ENCODE assay signal across 10 cellular contexts in the genomic region with DNA sequence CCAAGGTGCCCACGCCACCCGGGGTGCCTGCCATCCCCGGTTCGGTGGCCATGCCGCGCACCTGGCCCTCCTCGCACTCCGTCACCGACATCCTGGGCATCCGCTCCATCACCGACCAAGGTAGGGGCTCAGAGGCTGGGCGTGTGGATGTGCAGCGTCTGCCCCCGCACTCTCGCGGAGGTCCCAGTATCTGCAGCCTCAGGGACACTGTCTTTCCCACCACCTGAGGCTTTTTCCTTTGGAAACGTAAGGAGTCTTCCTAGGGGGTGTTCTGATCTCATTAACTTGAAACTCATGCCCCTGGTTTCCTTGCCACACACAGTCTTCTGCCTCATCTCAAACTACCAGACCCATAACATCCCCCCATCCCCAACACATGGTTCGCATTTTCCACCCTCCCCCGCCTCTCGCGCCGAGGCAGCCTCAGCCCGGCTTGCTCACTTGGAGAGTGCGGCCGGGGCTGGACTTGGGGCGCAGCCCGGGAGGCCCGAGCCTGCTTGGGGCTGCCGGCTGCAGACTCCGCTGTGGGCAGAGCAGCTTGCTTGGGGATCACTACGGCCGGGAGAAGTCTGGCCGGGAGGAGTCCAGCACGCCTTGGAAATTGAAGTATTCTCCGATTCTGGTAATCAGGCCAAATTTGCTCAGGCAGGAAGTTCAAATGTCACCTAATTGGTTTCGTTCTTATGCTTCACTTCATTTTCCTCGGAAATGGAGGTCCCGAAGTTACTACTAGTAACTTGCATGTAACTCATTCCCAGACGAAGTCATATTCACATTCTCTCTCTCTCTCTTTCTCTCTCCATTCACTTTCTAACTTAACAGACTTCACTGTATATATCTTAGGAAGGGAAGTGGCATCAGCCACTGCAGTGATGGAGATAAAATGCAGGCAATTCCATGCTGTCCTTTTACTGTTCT. TPM values are rescaled to one million over a fixed set of nuclear protein-coding genes. Genes with fewer than 3 reads are reported as not detected.
A peak's percentile ranks its signal among the peaks of the same experiment; 100 is the strongest.
DNase-seq lines count a peak whose midpoint lies in the region; TF ChIP-seq lines count a peak whose summit lies in the region.
"Had no signal": no experiment of that assay in that cellular context is flagged by ENCODE, and none has a peak within 500 bp of the region (broad histone marks: within the 10 kb centered on the region; RNA-seq: fewer than 3 reads in every experiment).

No MANE protein-coding gene starts in this region.

- H3K27me3 ChIP-seq in skeletal muscle satellite cell (ENCODE audit: control insufficient read depth, insufficient read depth, low read length): peaks cover 52% of the 10 kb centered on the region

- H3K4me1 ChIP-seq in skeletal muscle satellite cell (ENCODE audit: control insufficient read depth, insufficient read depth, low read length): peaks cover 49% of the 10 kb centered on the region

- peak overlapping the region; percentile 84 for H3K4me3 Mint-ChIP-seq in glutamatergic neuron (ENCODE audit: unreplicated experiment)

- no peaks in the 10 kb centered on the region for H3K36me3 Mint-ChIP-seq in glutamatergic neuron (ENCODE audit: unreplicated experiment)

- H3K27ac Mint-ChIP-seq in glutamatergic neuron (ENCODE audit: unreplicated experiment): no peak overlapping the region

- no peaks in the 10 kb centered on the region for H3K36me3 ChIP-seq in skeletal muscle satellite cell (ENCODE audit: insufficient read depth, low read length)

- no peak for TF ChIP-seq CTCF in glutamatergic neuron (IDR thresholded peaks at IDR 0.05; ENCODE audit: partially characterized antibody, unreplicated experiment)

- no peaks in the 10 kb centered on the region for H3K9me3 ChIP-seq in skeletal muscle satellite cell (replicated peaks; ENCODE audit: low read length)

- H3K9ac ChIP-seq in skeletal muscle satellite cell (ENCODE audit: low read depth, low read length): peak overlapping the region; percentile 84

- H3K9me3 Mint-ChIP-seq in glutamatergic neuron (ENCODE audit: unreplicated experiment): peaks cover 8% of the 10 kb centered on the region

- H3K4me2 ChIP-seq in skeletal muscle satellite cell (ENCODE audit: low read length): peak overlapping the region; percentile 94

- DNase-seq in DMS53 (lab: John Stamatoyannopoulos, UW) (peak; percentile 56), DMS53 treated with DMSO at 0.1 percent for 48 hours (lab: John Stamatoyannopoulos, UW; ENCODE audit: unreplicated experiment) (no peak), RPMI7951 (ENCODE audit: low read depth) (peak; percentile 7), glutamatergic neuron (no peak), hepatic stellate cell (ENCODE audit: low spot score) (no peak), NCI-H524 treated with DMSO at 0.1 percent for 48 hours (lab: John Stamatoyannopoulos, UW) (no peak)
- no peak for DNase-seq in effector CD4-positive, alpha-beta T cell
- DNase-seq: 8988T had no signal

- peaks cover 54% of the 10 kb centered on the region for H3K27me3 Mint-ChIP-seq in glutamatergic neuron (ENCODE audit: unreplicated experiment)

- H3K4me3 ChIP-seq in skeletal muscle satellite cell (ENCODE audit: low read length): peak overlapping the region; percentile 76
- H3K4me3 ChIP-seq: lung had no signal

- peaks cover 9% of the 10 kb centered on the region for H3K4me1 Mint-ChIP-seq in glutamatergic neuron (ENCODE audit: low read depth, unreplicated experiment)

RNA-seq across cellular contexts. Expression of gene PAX9, which starts 2.0 kb away (rescaled TPM):
- not detected in 2 replicates for total RNA-seq in RPMI7951 (2014; rRNA removed; shearing (Covaris generic))
- total RNA-seq in glutamatergic neuron (ENCODE audit: unreplicated experiment): not detected
- 1.7 and 2.0 TPM in 2 replicates for total RNA-seq in skeletal muscle satellite cell (2012; rRNA removed)

Comparison
In these comparisons a context has a peak if more than half of its experiments do, and no peak if none do; other contexts are left out.
1. DNase-seq: peak in DMS53 (single experiment) and RPMI7951 (single experiment); none in DMS53 treated with DMSO at 0.1 percent for 48 hours (single experiment), glutamatergic neuron (single experiment), hepatic stellate cell (single experiment), NCI-H524 treated with DMSO at 0.1 percent for 48 hours (single experiment) and effector CD4-positive, alpha-beta T cell (single experiment).